Comparison of ENCODE assay signal across 27 cellular contexts in genomic region chr3:149790698-149791097, GRCh38. TPM values are rescaled to one million over a fixed set of nuclear protein-coding genes. Genes with fewer than 3 reads are reported as not detected.
"Had no signal": no experiment of that assay in that cellular context is flagged by ENCODE, and none has a peak within 500 bp of the region (broad histone marks: within the 10 kb centered on the region; RNA-seq: fewer than 3 reads in every experiment).

No MANE protein-coding gene starts in this region.

- H3K27ac ChIP-seq: adrenal gland, ascending aorta, colonic mucosa, heart left ventricle, stomach, suprapubic skin, WERI-Rb-1 had no signal

- H3K9me3 ChIP-seq: adrenal gland, ascending aorta, colonic mucosa, heart left ventricle, stomach, suprapubic skin, tibial nerve had no signal

- FAIRE-seq: islet of Langerhans, small intestine, urothelium cell line had no signal

- H3K4me1 ChIP-seq: adrenal gland, ascending aorta, colonic mucosa, heart left ventricle, stomach, suprapubic skin had no signal

- ATAC-seq: activated CD8-positive, alpha-beta T cell treated with anti-CD3 and anti-CD28 coated beads for 36 hours; activated naive CD4-positive, alpha-beta T cell treated with anti-CD3 and anti-CD28 coated beads, Interleukin-2, amount 50 U/mL, for 72 hours; heart left ventricle; left cardiac atrium; sciatic nerve; stimulated activated memory B cell treated with anti-CD40 and anti-IgM and Interleukin-4, amounts not matched to agents 10 μg/mL and 1 μg/mL and 100 μg/mL, for 72 hours had no signal

- DNase-seq: activated CD4-positive, alpha-beta T cell treated with anti-CD3 and anti-CD28 coated beads, Interleukin-2, amount 10 ng/mL, durations not matched to agents 7 days and 5 days; activated CD4-positive, CD25-positive, alpha-beta regulatory T cell treated with anti-CD3 and anti-CD28 coated beads, Interleukin-2, amount 50 U/mL, for 72 hours; activated CD8-positive, alpha-beta T cell treated with anti-CD3 and anti-CD28 coated beads for 36 hours; activated T-cell treated with anti-CD3 and anti-CD28 coated beads, Interleukin-2, amount 50 U/mL, for 1 hour; adrenal gland; colonic mucosa; endodermal cell; heart left ventricle; left cardiac atrium; nephron progenitor cell; nucleus accumbens; posterior cingulate gyrus; small intestine; stimulated activated CD4-positive, alpha-beta T cell treated with anti-CD3 and anti-CD28 coated beads, Interleukin-15, amount 100 ng/mL, for 24 hours; stomach; WERI-Rb-1 had no signal

- H3K27me3 ChIP-seq: ascending aorta, colonic mucosa, stomach, suprapubic skin, tibial nerve had no signal

- H3K4me3 ChIP-seq: adrenal gland, ascending aorta, colonic mucosa, heart left ventricle, stomach, suprapubic skin, tibial nerve had no signal

- H3K36me3 ChIP-seq: adrenal gland, ascending aorta, colonic mucosa, heart left ventricle, stomach, suprapubic skin, tibial nerve, WERI-Rb-1 had no signal

RNA-seq across cellular contexts. Expression of gene ANKUB1, which starts 1.7 kb away (rescaled TPM):
- total RNA-seq: activated CD4-positive, alpha-beta T cell treated with anti-CD3 and anti-CD28 coated beads, Interleukin-2, amount 10 ng/mL, durations not matched to agents 7 days and 5 days; activated CD8-positive, alpha-beta T cell treated with anti-CD3 and anti-CD28 coated beads for 36 hours; activated naive CD4-positive, alpha-beta T cell treated with anti-CD3 and anti-CD28 coated beads, Interleukin-2, amount 50 U/mL, for 72 hours; adrenal gland; ascending aorta; colonic mucosa; endodermal cell; heart left ventricle; left cardiac atrium; liver; mononuclear cell; myocyte; stomach; suprapubic skin had no signal
- polyA plus RNA-seq: adrenal gland, heart left ventricle, small intestine, stomach had no signal
